In genomic region chrX:13932416-13932815, GRCh38 we compare ENCODE assay signal across 24 cellular contexts.
DNase-seq lines count a peak whose midpoint lies in the region; ATAC-seq and TF ChIP-seq lines count a peak whose summit lies in the region.
"Had no signal": no experiment of that assay in that cellular context is flagged by ENCODE, and none has a peak within 500 bp of the region (broad histone marks: within the 10 kb centered on the region; RNA-seq: fewer than 3 reads in every experiment).

No MANE protein-coding gene starts in this region.

- DNase-seq in DMS 273 (lab: John Stamatoyannopoulos, UW; ENCODE audit: unreplicated experiment): peak; percentile 64
- DNase-seq in NCI-H82 (lab: John Stamatoyannopoulos, UW): peak; percentile 61
- DNase-seq in epidermal melanocyte (ENCODE audit: insufficient read length, low spot score): peak; percentile 19
- peak in 8 of 49 donors; percentile 1 to 27 (median 4) for DNase-seq in substantia nigra (lab: John Stamatoyannopoulos, UW)
- DNase-seq in stimulated activated CD8-positive, alpha-beta memory T cell treated with anti-CD3 and anti-CD28 coated beads, Interleukin-4, amount 100 ng/mL, for 48 hours: no peak
- DNase-seq: activated CD4-positive, alpha-beta T cell treated with anti-CD3 and anti-CD28 coated beads, Interleukin-2, amount 10 ng/mL, durations not matched to agents 7 days and 5 days; activated CD8-positive, alpha-beta memory T cell treated with anti-CD3 and anti-CD28 coated beads, Interleukin-2, amount 10 ng/mL, durations not matched to agents 7 days and 5 days; activated naive CD4-positive, alpha-beta T cell treated with Interleukin-2 at 50 U/mL for 16 hours; activated T-cell treated with anti-CD3 and anti-CD28 coated beads, Interleukin-2, amount 50 U/mL, for 72 hours; CD4-positive, CD25-positive, alpha-beta regulatory T cell; IMR-90; mesenchymal stem cell; NCI-H1105 treated with DMSO at 0.1 percent for 48 hours; NCI-H2029 treated with DMSO at 0.1 percent for 48 hours; NCI-H526; occipital lobe; stimulated activated CD4-positive, alpha-beta T cell treated with anti-CD3 and anti-CD28 coated beads, Interleukin-2, amount 100 ng/mL, for 24 hours; T-helper 17 cell had no signal

- peak overlapping the region; percentile 80 for H3K27ac ChIP-seq in substantia nigra (ENCODE audit: low read depth, low read length, poor library complexity, severe bottlenecking)
- H3K27ac ChIP-seq: cardiac muscle cell, SK-N-MC, suprapubic skin, vagina had no signal

- ATAC-seq in GM18505 (IDR thresholded peaks at IDR 0.05; ENCODE audit: unreplicated experiment) (no peak), HG03095 (IDR thresholded peaks at IDR 0.05; ENCODE audit: unreplicated experiment) (no peak)
- ATAC-seq: activated CD8-positive, alpha-beta memory T cell treated with anti-CD3 and anti-CD28 coated beads, Interleukin-2, amount 10 ng/mL, durations not matched to agents 7 days and 5 days; activated T-cell treated with anti-CD3 and anti-CD28 coated beads, Interleukin-2, amount 50 U/mL, for 72 hours; T-helper 17 cell had no signal

- no peak for TF ChIP-seq POLR2A in GM18505 (IDR thresholded peaks at IDR 0.05; ENCODE audit: borderline replicate concordance, extremely low read depth, insufficient read depth, insufficient read length)
